Comparison of ENCODE assay signal across 8 cellular contexts in genomic region chr17:36182176-36183000, GRCh38. TPM values are rescaled to one million over a fixed set of nuclear protein-coding genes. Genes with fewer than 3 reads are reported as not detected.
DNase-seq lines count a peak whose midpoint lies in the region; ATAC-seq and TF ChIP-seq lines count a peak whose summit lies in the region.

No MANE protein-coding gene starts in this region.

- H3K27ac ChIP-seq in dorsolateral prefrontal cortex (peak overlapping the region in 18 of 59 donors; percentile 13 to 79 (median 48)), mesodermal cell (ENCODE audit: low read depth, low read length, severe bottlenecking) (no peak overlapping the region), transverse colon (peak overlapping the region; percentile 26 to 80 (median 77))

- POLR2A ChIA-PET in naive thymus-derived CD8-positive, alpha-beta T cell (lab: Charles Lee), result interaction anchor here (1.4 to 2.5 kb wide), 2 partner anchors 10 to 13 kb away, joined by 6 to 11 read pairs; no protein-coding TSS in a partner anchor

- H3K27me3 Mint-ChIP-seq in activated T-cell treated with anti-CD3 and anti-CD28 coated beads, Interleukin-2, amount 50 U/mL, for 24 hours, result peaks cover 47% of the 10 kb centered on the region
- peaks cover 24 to 57% (median 35%) of the 10 kb centered on the region in 5 donors for H3K27me3 Mint-ChIP-seq in naive thymus-derived CD8-positive, alpha-beta T cell

- no peak for ATAC-seq in naive thymus-derived CD8-positive, alpha-beta T cell
- ATAC-seq in GM18505 (IDR thresholded peaks at IDR 0.05; ENCODE audit: unreplicated experiment) (no peak), HG03280 (IDR thresholded peaks at IDR 0.05; ENCODE audit: unreplicated experiment) (no peak)

- H3K9me3 Mint-ChIP-seq in activated T-cell treated with anti-CD3 and anti-CD28 coated beads, Interleukin-2, amount 50 U/mL, for 24 hours, result no peaks in the 10 kb centered on the region
- H3K9me3 Mint-ChIP-seq in naive thymus-derived CD8-positive, alpha-beta T cell, result peaks cover 0 to 2% (median 0%) of the 10 kb centered on the region in 9 donors

- H3K4me3 ChIP-seq in dorsolateral prefrontal cortex (peak overlapping the region in 55 of 59 donors; percentile 28 to 83 (median 61)), mesodermal cell (ENCODE audit: extremely low read depth, insufficient read depth, low read length, poor library complexity, severe bottlenecking) (peak overlapping the region; percentile 52), transverse colon (peak overlapping the region; percentile 45 to 63 (median 58))

- H3K4me3 Mint-ChIP-seq in activated T-cell treated with anti-CD3 and anti-CD28 coated beads, Interleukin-2, amount 50 U/mL, for 24 hours, result peak overlapping the region; percentile 15
- peak overlapping the region in 5 of 10 donors; percentile 12 to 82 (median 52) for H3K4me3 Mint-ChIP-seq in naive thymus-derived CD8-positive, alpha-beta T cell

- 42 to 48% methylated on average over 42 to 47 of the region's 48 CpGs for WGBS in mesodermal cell (ENCODE audit: insufficient coverage in 2 of 2), 2 experiments
- 32 to 51% methylated on average over 13 to 47 of the region's 48 CpGs for WGBS in transverse colon (ENCODE audit: low coverage in 1 of 2), 2 donors

- peaks cover 4% of the 10 kb centered on the region for H3K4me1 Mint-ChIP-seq in activated T-cell treated with anti-CD3 and anti-CD28 coated beads, Interleukin-2, amount 50 U/mL, for 24 hours (ENCODE audit: low read depth)
- peaks cover 0 to 41% (median 6%) of the 10 kb centered on the region in 4 donors for H3K4me1 Mint-ChIP-seq in naive thymus-derived CD8-positive, alpha-beta T cell

- no peak overlapping the region for H3K27ac Mint-ChIP-seq in activated T-cell treated with anti-CD3 and anti-CD28 coated beads, Interleukin-2, amount 50 U/mL, for 24 hours
- peak overlapping the region in 3 of 10 donors; percentile 49 to 90 (median 58) for H3K27ac Mint-ChIP-seq in naive thymus-derived CD8-positive, alpha-beta T cell

- TF ChIP-seq CTCF in dorsolateral prefrontal cortex (IDR thresholded peaks at IDR 0.05 in 54 of 56, conservative IDR thresholded peaks at IDR 0.05 in 2 of 56; ENCODE audit: low read depth in 1 of 56, partially characterized antibody in 56 of 56) (no peak), transverse colon (IDR thresholded peaks at IDR 0.05) (peak in 1 of 5 experiments; percentile 11)

- intact Hi-C loops in dorsolateral prefrontal cortex (cut with DNase I), result no loop called here
- intact Hi-C loops in transverse colon (cut with DNase I; ENCODE audit: low total_unique reads), result no loop called here

- TF ChIP-seq POLR2A in transverse colon (IDR thresholded peaks at IDR 0.05) (no peak), GM18505 (IDR thresholded peaks at IDR 0.05; ENCODE audit: borderline replicate concordance, extremely low read depth, insufficient read depth, insufficient read length) (no peak)

- TF ChIP-seq EP300 in transverse colon (IDR thresholded peaks at IDR 0.05; ENCODE audit: low read depth), result no peak

- DNase-seq in activated T-cell treated with anti-CD3 and anti-CD28 coated beads, Interleukin-2, amount 50 U/mL, for 24 hours, result no peak
- DNase-seq in activated T-cell treated with anti-CD3 and anti-CD28 coated beads for 4 hours (no peak), dorsolateral prefrontal cortex (peak in 2 of 10 donors; percentile 31 to 58), transverse colon (no peak)
- no peak for DNase-seq in naive thymus-derived CD8-positive, alpha-beta T cell

- H3K36me3 ChIP-seq in mesodermal cell (ENCODE audit: control insufficient read depth, insufficient read depth, low read length), result no peaks in the 10 kb centered on the region
- H3K36me3 ChIP-seq in transverse colon, result no peaks in the 10 kb centered on the region

- H3K9me3 ChIP-seq in mesodermal cell (ENCODE audit: control insufficient read depth, low read length), result no peaks in the 10 kb centered on the region
- H3K9me3 ChIP-seq in transverse colon, result no peaks in the 10 kb centered on the region

- H3K36me3 Mint-ChIP-seq in activated T-cell treated with anti-CD3 and anti-CD28 coated beads, Interleukin-2, amount 50 U/mL, for 24 hours (ENCODE audit: low read depth), result no peaks in the 10 kb centered on the region
- no peaks in the 10 kb centered on the region for H3K36me3 Mint-ChIP-seq in naive thymus-derived CD8-positive, alpha-beta T cell

- H3K27me3 ChIP-seq in dorsolateral prefrontal cortex (peaks cover 0 to 64% (median 3%) of the 10 kb centered on the region in 45 donors), transverse colon (peaks cover 26% of the 10 kb centered on the region)

- in situ Hi-C loops in transverse colon (cut with MboI; ENCODE audit: low pct_ligation_motif_present in 1 of 4, low pct_unique_long_range_greater_than_20kb in 1 of 4, low sequenced_read_pairs in 3 of 4), result no loop called here

- no peaks in the 10 kb centered on the region for H3K4me1 ChIP-seq in mesodermal cell (ENCODE audit: control insufficient read depth, insufficient read depth, low read length, poor library complexity, severe bottlenecking)
- peaks cover 0 to 26% (median 18%) of the 10 kb centered on the region in 4 donors for H3K4me1 ChIP-seq in transverse colon

RNA-seq across cellular contexts. Expression of gene TBC1D3B, which starts 6.0 kb away (rescaled TPM):
- 10 to 100 TPM in 111 of 120 experiments, 1 to 10 TPM in 9; 8.2 to 32.2 (median 16.9) TPM for total RNA-seq in dorsolateral prefrontal cortex
- 3.8 TPM for polyA plus RNA-seq in mesodermal cell (2013, experiment 1 of 2)
- polyA plus RNA-seq in mesodermal cell (2013, experiment 2 of 2), result 1.8 TPM
- total RNA-seq in transverse colon, result 10 to 100 TPM in 1 of 4 donors, 1 to 10 TPM in 1, not detected in 2; 5.2 to 12.1 TPM
- 10 to 100 TPM; 13.4 to 15.3 TPM for total RNA-seq in naive thymus-derived CD8-positive, alpha-beta T cell
- polyA plus RNA-seq in naive thymus-derived CD8-positive, alpha-beta T cell, result not detected

RNA-seq across cellular contexts. Expression of gene CCL3L1, which starts 14.2 kb away (rescaled TPM):
- total RNA-seq in dorsolateral prefrontal cortex (1 to 10 TPM in 30 of 120 experiments, under 1 TPM in 3, not detected in 87; 0.62 to 7.6 (median 1.9) TPM), transverse colon (under 1 TPM in 1 of 4 donors, not detected in 3; 0.79 TPM)
- 1.2 TPM for polyA plus RNA-seq in mesodermal cell (2013, experiment 1 of 2)
- 0.71 TPM for polyA plus RNA-seq in mesodermal cell (2013, experiment 2 of 2)
- 1 to 10 TPM in 1 of 2 experiments, under 1 TPM in 1; 0.77 to 3.0 TPM for total RNA-seq in naive thymus-derived CD8-positive, alpha-beta T cell
- polyA plus RNA-seq in naive thymus-derived CD8-positive, alpha-beta T cell, result 10 to 100 TPM in 1 of 3 donors, not detected in 2; 34.9 TPM

RNA-seq across cellular contexts. Expression of gene CCL4L2, which starts 28.5 kb away (rescaled TPM):
- 1 to 10 TPM in 72 of 120 experiments, under 1 TPM in 24, not detected in 24; 0.40 to 7.9 (median 1.4) TPM for total RNA-seq in dorsolateral prefrontal cortex
- 0.85 TPM for polyA plus RNA-seq in mesodermal cell (2013, experiment 1 of 2)
- polyA plus RNA-seq in mesodermal cell (2013, experiment 2 of 2), result 0.71 TPM
- 1 to 10 TPM in 2 of 4 donors, not detected in 2; 4.0 TPM for total RNA-seq in transverse colon
- total RNA-seq in naive thymus-derived CD8-positive, alpha-beta T cell, result 1 to 10 TPM; 1.5 to 2.1 TPM
- 10 to 100 TPM in 1 of 3 donors, under 1 TPM in 1, not detected in 1; 0.59 to 58.5 TPM for polyA plus RNA-seq in naive thymus-derived CD8-positive, alpha-beta T cell
